Comparison of ENCODE assay signal across 8 cellular contexts in genomic region chr1:10694274-10694632, GRCh38.
DNase-seq lines count a peak whose midpoint lies in the region; ATAC-seq, FAIRE-seq and TF ChIP-seq lines count a peak whose summit lies in the region.

No MANE protein-coding gene starts in this region.

- no peaks in the 10 kb centered on the region for H3K36me3 ChIP-seq in endothelial cell of umbilical vein (ENCODE audit: control insufficient read depth in 2 of 2, extremely low read depth in 1 of 2, insufficient read depth in 2 of 2, low read length in 2 of 2)
- H3K36me3 ChIP-seq in neural cell (ENCODE audit: insufficient read depth, low read length), result no peaks in the 10 kb centered on the region
- no peaks in the 10 kb centered on the region for H3K36me3 ChIP-seq in urinary bladder (ENCODE audit: insufficient read depth)

- H4K20me1 ChIP-seq in endothelial cell of umbilical vein (replicated peaks; ENCODE audit: control insufficient read depth, extremely low read depth, insufficient read depth, low read length) (no peaks in the 10 kb centered on the region), neural cell (ENCODE audit: insufficient read depth) (no peaks in the 10 kb centered on the region)

- CTCF ChIA-PET in CD4-positive, alpha-beta T cell (lab: Charles Lee), result no interaction called here
- CTCF ChIA-PET in endothelial cell of umbilical vein (lab: Charles Lee), result no interaction called here

- H3K9me1 ChIP-seq in endothelial cell of umbilical vein (replicated peaks; ENCODE audit: control insufficient read depth, extremely low read depth, insufficient read depth, low read length), result no peaks in the 10 kb centered on the region

- no peak for TF ChIP-seq RAD21 in neural cell (conservative IDR thresholded peaks at IDR 0.05)

- intact Hi-C loops in CD4-positive, alpha-beta T cell (cut with DNase I, micrococcal nuclease), result loop anchor here (2.0 to 5.0 kb wide), 4 partner anchors 182 to 1105 kb away; partner anchors contain the start of genes TARDBP (in 1 of the 2) and TMEM201 (in 1 of the 2)
- intact Hi-C loops in endothelial cell of umbilical vein (cut with micrococcal nuclease), result loop anchor here (2.0 to 5.0 kb wide), 3 partner anchors 101 to 183 kb away; no protein-coding TSS in a partner anchor

- H3K27me3 ChIP-seq in CD4-positive, alpha-beta T cell (ENCODE audit: control insufficient read depth, insufficient read depth, low read length), result no peaks in the 10 kb centered on the region
- peaks cover 2 to 3% of the 10 kb centered on the region in 2 experiments for H3K27me3 ChIP-seq in endothelial cell of umbilical vein (ENCODE audit: control insufficient read depth in 2 of 2, insufficient read depth in 2 of 2, low read length in 2 of 2)
- peaks cover 17% of the 10 kb centered on the region for H3K27me3 ChIP-seq in neural cell (ENCODE audit: insufficient read depth, low read depth, low read length)

- no peak for TF ChIP-seq EP300 in neural cell (conservative IDR thresholded peaks at IDR 0.05; ENCODE audit: poor library complexity, severe bottlenecking)

- peak overlapping the region; percentile 62 for H3K4me3 ChIP-seq in Jurkat, Clone E6-1 (ENCODE audit: low read length)
- peak overlapping the region; percentile 46 to 75 (median 58) for H3K4me3 ChIP-seq in endothelial cell of umbilical vein (replicated peaks in 1 of 3; ENCODE audit: insufficient read depth in 1 of 3, low read depth in 1 of 3, low read length in 3 of 3)
- H3K4me3 ChIP-seq in neural cell (ENCODE audit: low read length), result peak overlapping the region; percentile 59
- H3K4me3 ChIP-seq in urinary bladder (ENCODE audit: low read depth, low read length), result peak overlapping the region; percentile 82

- FAIRE-seq in endothelial cell of umbilical vein (lab: Jason Lieb, UNC), result peak; percentile 44

- no peaks in the 10 kb centered on the region for H3F3A ChIP-seq in neural cell (ENCODE audit: insufficient read depth, low read length, poor library complexity, severe bottlenecking)

- peak in 9 of 10 experiments; percentile 26 to 65 (median 53) for DNase-seq in CD4-positive, alpha-beta T cell
- peak; percentile 35 for DNase-seq in Jurkat, Clone E6-1 (ENCODE audit: low read depth, low spot score)
- peak; percentile 63 for DNase-seq in activated CD4-positive, alpha-beta T cell treated with anti-CD3 and anti-CD28 coated beads, Interleukin-2, amount 50 U/mL, for 1 hour
- DNase-seq in endothelial cell of umbilical vein (ENCODE audit: low read depth, low spot score) (peak; percentile 36), foreskin melanocyte (no peak)

- peak; percentile 71 for ATAC-seq in CD4-positive, alpha-beta T cell (ENCODE audit: poor library complexity)
- peak; percentile 35 for ATAC-seq in GM19455 (IDR thresholded peaks at IDR 0.05; ENCODE audit: unreplicated experiment)

- H3K79me2 ChIP-seq in endothelial cell of umbilical vein (ENCODE audit: control insufficient read depth, insufficient read depth, low read length), result no peaks in the 10 kb centered on the region
- H3K79me2 ChIP-seq in neural cell (replicated peaks; ENCODE audit: insufficient read depth, low read length), result no peaks in the 10 kb centered on the region

- POLR2A ChIA-PET in CD4-positive, alpha-beta T cell (lab: Charles Lee), result no interaction called here
- POLR2A ChIA-PET in endothelial cell of umbilical vein (lab: Charles Lee), result no interaction called here

- peaks cover 19% of the 10 kb centered on the region for H3K4me1 Mint-ChIP-seq in CD4-positive, alpha-beta T cell (ENCODE audit: low read depth)

- H3K27ac Mint-ChIP-seq in CD4-positive, alpha-beta T cell, result peak overlapping the region; percentile 88

- no peak for TF ChIP-seq CTCF in CD4-positive, alpha-beta T cell (IDR thresholded peaks at IDR 0.05)
- TF ChIP-seq CTCF in endothelial cell of umbilical vein (IDR thresholded peaks at IDR 0.05; ENCODE audit: extremely low read depth in 1 of 2, insufficient read depth in 1 of 2, low read depth in 1 of 2, low read length in 2 of 2) (no peak), neural cell (IDR thresholded peaks at IDR 0.05; ENCODE audit: poor library complexity, severe bottlenecking) (no peak)

- H3K9me3 ChIP-seq in CD4-positive, alpha-beta T cell (ENCODE audit: control insufficient read depth, low read length), result no peaks in the 10 kb centered on the region
- H3K9me3 ChIP-seq in endothelial cell of umbilical vein (replicated peaks; ENCODE audit: control insufficient read depth, insufficient read depth, low read length) (no peaks in the 10 kb centered on the region), neural cell (ENCODE audit: low read length) (no peaks in the 10 kb centered on the region)

- no peaks in the 10 kb centered on the region for H3K9me2 ChIP-seq in neural cell (ENCODE audit: insufficient read depth, low read length)

- no peaks in the 10 kb centered on the region for H3K36me3 Mint-ChIP-seq in CD4-positive, alpha-beta T cell (ENCODE audit: low read depth)

- H3K4me1 ChIP-seq in endothelial cell of umbilical vein (ENCODE audit: control insufficient read depth, extremely low read depth, insufficient read depth, low read length) (no peaks in the 10 kb centered on the region), urinary bladder (ENCODE audit: insufficient read depth) (no peaks in the 10 kb centered on the region)

- H3K27me3 Mint-ChIP-seq in CD4-positive, alpha-beta T cell, result no peaks in the 10 kb centered on the region

- H3K9ac ChIP-seq in endothelial cell of umbilical vein (replicated peaks; ENCODE audit: extremely low read depth, insufficient read depth, low read length) (peak overlapping the region; percentile 62), neural cell (ENCODE audit: low read length) (no peak overlapping the region)

- H3K9me3 Mint-ChIP-seq in CD4-positive, alpha-beta T cell, result no peaks in the 10 kb centered on the region

- no TSS peak for BruUV-seq in endothelial cell of umbilical vein (replicated peaks; lab: Mats Ljungman, UMichigan)

- dilution Hi-C loops in endothelial cell of umbilical vein (cut with MboI; ENCODE audit: extremely low pct_ligation_motif_present, low sequenced_read_pairs), result no loop called here

- H3K4me3 Mint-ChIP-seq in CD4-positive, alpha-beta T cell, result peak overlapping the region; percentile 93

- no peak overlapping the region for H3K27ac ChIP-seq in CD4-positive, alpha-beta T cell (ENCODE audit: low read depth, low read length)
- H3K27ac ChIP-seq in endothelial cell of umbilical vein (ENCODE audit: insufficient read depth, low read depth, low read length), result no peak overlapping the region
- H3K27ac ChIP-seq in neural cell (ENCODE audit: low read length), result no peak overlapping the region
- no peak overlapping the region for H3K27ac ChIP-seq in urinary bladder (ENCODE audit: low read depth)

- H2AFZ ChIP-seq in endothelial cell of umbilical vein (ENCODE audit: low read depth, low read length) (peak overlapping the region; percentile 94), neural cell (ENCODE audit: low read depth, low read length) (no peak overlapping the region)

- H3K4me2 ChIP-seq in endothelial cell of umbilical vein (ENCODE audit: insufficient read depth, low read length) (peak overlapping the region; percentile 48), neural cell (ENCODE audit: low read length) (no peak overlapping the region)

- TF ChIP-seq POLR2A in endothelial cell of umbilical vein (IDR thresholded peaks at IDR 0.05; ENCODE audit: low read depth, low read length), result no peak

- WGBS in urinary bladder, result under 1% methylated on average over 46 of the region's 46 CpGs

TF ChIP-seq in endothelial cell of umbilical vein, 7 proteins besides CTCF, POLR2A, EP300 and RAD21:
- TF ChIP-seq FOS (IDR thresholded peaks at IDR 0.05; ENCODE audit: borderline replicate concordance, insufficient read depth, low read length) (no peak), EZH2 (IDR thresholded peaks at IDR 0.05; ENCODE audit: borderline replicate concordance, low read depth, low read length, severe bottlenecking) (no peak), MAX (IDR thresholded peaks at IDR 0.05; ENCODE audit: insufficient read depth, insufficient read length) (no peak), JUN (IDR thresholded peaks at IDR 0.05; ENCODE audit: borderline replicate concordance, insufficient read depth, insufficient read length, low read depth) (no peak), POLR2AphosphoS5 (IDR thresholded peaks at IDR 0.05; ENCODE audit: insufficient read depth, low read depth, low read length) (no peak), MYC (IDR thresholded peaks at IDR 0.05; ENCODE audit: low read depth, low read length) (no peak), GATA2 (IDR thresholded peaks at IDR 0.05; ENCODE audit: insufficient read depth, insufficient read length, low read depth, low read length) (no peak)

TF ChIP-seq in neural cell, 6 proteins besides CTCF, POLR2A, EP300 and RAD21:
- TF ChIP-seq POLR2AphosphoS5 (IDR thresholded peaks at IDR 0.05) (no peak), REST (IDR thresholded peaks at IDR 0.05; ENCODE audit: borderline replicate concordance) (no peak), TAF1 (IDR thresholded peaks at IDR 0.05; ENCODE audit: low read depth) (no peak), SMC3 (conservative IDR thresholded peaks at IDR 0.05; ENCODE audit: poor library complexity) (no peak), EZH2 (IDR thresholded peaks at IDR 0.05; ENCODE audit: borderline replicate concordance, insufficient read depth, low read length, poor library complexity, severe bottlenecking) (no peak), MXI1 (conservative IDR thresholded peaks at IDR 0.05; ENCODE audit: poor library complexity, severe bottlenecking) (no peak)
